In genomic region chr15:92881570-92881837, GRCh38 we compare ENCODE assay signal across 9 cellular contexts. TPM values are rescaled to one million over a fixed set of nuclear protein-coding genes. Genes with fewer than 3 reads are reported as not detected.
DNase-seq lines count a peak whose midpoint lies in the region; ATAC-seq and TF ChIP-seq lines count a peak whose summit lies in the region.
"Had no signal": no experiment of that assay in that cellular context is flagged by ENCODE, and none has a peak within 500 bp of the region (broad histone marks: within the 10 kb centered on the region; RNA-seq: fewer than 3 reads in every experiment).

No MANE protein-coding gene starts in this region.

- no peaks in the 10 kb centered on the region for H3K9me3 Mint-ChIP-seq in HFFc6
- H3K9me3 Mint-ChIP-seq in activated CD4-positive, alpha-beta memory T cell treated with anti-CD3 and anti-CD28 coated beads for 36 hours = no peaks in the 10 kb centered on the region

- POLR2A ChIA-PET in activated CD4-positive, alpha-beta memory T cell treated with anti-CD3 and anti-CD28 coated beads for 36 hours (lab: Charles Lee) = interaction anchor here (1.3 to 18.2 kb wide), 11 partner anchors 10 to 77 kb away, joined by 3 to 733 read pairs (median 27); partner anchors contain the start of gene CHD2

- H3K4me3 ChIP-seq in right cardiac atrium (ENCODE audit: low read length) = peak overlapping the region; percentile 43
- peak overlapping the region; percentile 39 for H3K4me3 ChIP-seq in smooth muscle cell

- H3K4me3 Mint-ChIP-seq in HFFc6 = peak overlapping the region; percentile 92
- peak overlapping the region; percentile 96 for H3K4me3 Mint-ChIP-seq in activated CD4-positive, alpha-beta memory T cell treated with anti-CD3 and anti-CD28 coated beads for 36 hours

- H3K27me3 Mint-ChIP-seq in HFFc6 (ENCODE audit: insufficient read depth) = peaks cover 6% of the 10 kb centered on the region
- no peaks in the 10 kb centered on the region for H3K27me3 Mint-ChIP-seq in activated CD4-positive, alpha-beta memory T cell treated with anti-CD3 and anti-CD28 coated beads for 36 hours

- H3K36me3 Mint-ChIP-seq in HFFc6 (ENCODE audit: low read depth) = peaks cover 31% of the 10 kb centered on the region
- H3K36me3 Mint-ChIP-seq in activated CD4-positive, alpha-beta memory T cell treated with anti-CD3 and anti-CD28 coated beads for 36 hours = peaks cover 32% of the 10 kb centered on the region

- H3K9ac ChIP-seq in smooth muscle cell (ENCODE audit: low read depth) = peak overlapping the region; percentile 61

- H3K9me3 ChIP-seq in right cardiac atrium (ENCODE audit: control insufficient read depth, low read length) (no peaks in the 10 kb centered on the region), smooth muscle cell (replicated peaks; ENCODE audit: low read depth) (no peaks in the 10 kb centered on the region)

- peaks cover 34% of the 10 kb centered on the region for H3K4me1 Mint-ChIP-seq in HFFc6 (ENCODE audit: low read depth)
- H3K4me1 Mint-ChIP-seq in activated CD4-positive, alpha-beta memory T cell treated with anti-CD3 and anti-CD28 coated beads for 36 hours (ENCODE audit: low read depth) = peaks cover 38% of the 10 kb centered on the region

- ATAC-seq in right cardiac atrium (no peak), HG02885 (IDR thresholded peaks at IDR 0.05; ENCODE audit: poor library complexity, unreplicated experiment) (no peak)

- H3K36me3 ChIP-seq in smooth muscle cell (ENCODE audit: low read depth) = no peaks in the 10 kb centered on the region

- H3K79me2 ChIP-seq in smooth muscle cell (ENCODE audit: low read depth) = peaks cover 36% of the 10 kb centered on the region

- DNase-seq in HFFc6 (no peak), right cardiac atrium (no peak), smooth muscle cell (lab: John Stamatoyannopoulos, UW; ENCODE audit: unreplicated experiment) (no peak), DMS 273 (lab: John Stamatoyannopoulos, UW; ENCODE audit: unreplicated experiment) (no peak), SW480 (ENCODE audit: low spot score) (no peak), CD1c-positive myeloid dendritic cell (ENCODE audit: extremely low spot score) (no peak)
- DNase-seq in activated CD4-positive, alpha-beta memory T cell treated with anti-CD3 and anti-CD28 coated beads for 36 hours = no peak
- DNase-seq: stimulated activated CD4-positive, alpha-beta T cell treated with anti-CD3 and anti-CD28 coated beads, Interleukin-2, amount 100 ng/mL, for 48 hours had no signal

- peak overlapping the region; percentile 96 for H3K27ac Mint-ChIP-seq in HFFc6
- H3K27ac Mint-ChIP-seq in activated CD4-positive, alpha-beta memory T cell treated with anti-CD3 and anti-CD28 coated beads for 36 hours = peak overlapping the region; percentile 97

- 33% methylated on average over 5 of the region's 5 CpGs for WGBS in right cardiac atrium
- WGBS in smooth muscle cell (ENCODE audit: low lambda C conversion rate) = 63% methylated on average over 5 of the region's 5 CpGs

- H3K27ac ChIP-seq in right cardiac atrium (ENCODE audit: low read length) = peak overlapping the region; percentile 93
- peak overlapping the region; percentile 86 for H3K27ac ChIP-seq in smooth muscle cell (ENCODE audit: low read depth)

- H3K4me2 ChIP-seq in smooth muscle cell = peak overlapping the region; percentile 82

- peak overlapping the region; percentile 40 for H2AFZ ChIP-seq in smooth muscle cell (ENCODE audit: low read depth)

- no peaks in the 10 kb centered on the region for H3K27me3 ChIP-seq in right cardiac atrium (ENCODE audit: control insufficient read depth, insufficient read depth)
- no peaks in the 10 kb centered on the region for H3K27me3 ChIP-seq in smooth muscle cell (ENCODE audit: low read depth)

- H3K4me1 ChIP-seq in right cardiac atrium (ENCODE audit: control insufficient read depth, insufficient read depth, low read length) = peaks cover 9% of the 10 kb centered on the region
- H3K4me1 ChIP-seq in smooth muscle cell (ENCODE audit: low read depth) = peaks cover 48% of the 10 kb centered on the region

- CTCF ChIA-PET in activated CD4-positive, alpha-beta memory T cell treated with anti-CD3 and anti-CD28 coated beads for 36 hours (lab: Charles Lee) = interaction anchor here (0.7 to 8.5 kb wide), 9 partner anchors 14 to 164 kb away, joined by 3 to 79 read pairs (median 6); partner anchors contain the start of gene CHD2

- no peak for TF ChIP-seq CTCF in HFFc6 (IDR thresholded peaks at IDR 0.05)
- no peak for TF ChIP-seq CTCF in smooth muscle cell (IDR thresholded peaks at IDR 0.05; ENCODE audit: borderline replicate concordance, insufficient read depth, poor library complexity, severe bottlenecking)

- no peaks in the 10 kb centered on the region for H3F3A ChIP-seq in smooth muscle cell (ENCODE audit: low read depth)

- intact Hi-C loops in activated CD4-positive, alpha-beta memory T cell treated with anti-CD3 and anti-CD28 coated beads for 36 hours (cut with micrococcal nuclease) = no loop called here
- intact Hi-C loops in right cardiac atrium (cut with DNase I) = loop anchor here in 3 of 4 donors (5.0 kb wide), 2 partner anchors 49 to 74 kb away; no protein-coding TSS in a partner anchor

- peaks cover 33% of the 10 kb centered on the region for H4K20me1 ChIP-seq in smooth muscle cell (ENCODE audit: low read depth)

RNA-seq across cellular contexts. Expression of gene CHD2, which starts 18.6 kb away (rescaled TPM):
- 10 to 100 TPM; 47.5 to 65.3 (median 57.2) TPM for total RNA-seq in HFFc6 (2021; fragmentation: NEBNext Ultra II Directional; extraction: Animal tissue kit (Norgen Biotek cat#: 25700))
- total RNA-seq in activated CD4-positive, alpha-beta memory T cell treated with anti-CD3 and anti-CD28 coated beads for 36 hours = 100 to 1,000 TPM; 113 to 121 TPM
- total RNA-seq in right cardiac atrium (10 to 100 TPM; 62.7 to 83.6 (median 65.1) TPM), smooth muscle cell (99.2 and 132 TPM in 2 replicates)
- polyA plus RNA-seq in right cardiac atrium (28.4 TPM), smooth muscle cell (64.4 and 81.6 TPM in 2 replicates)
